In genomic region chr11:74731301-74732094, GRCh38 we compare ENCODE assay signal across 10 cellular contexts. TPM values are rescaled to one million over a fixed set of nuclear protein-coding genes. Genes with fewer than 3 reads are reported as not detected.
A peak's percentile ranks its signal among the peaks of the same experiment; 100 is the strongest.
DNase-seq lines count a peak whose midpoint lies in the region; TF ChIP-seq lines count a peak whose summit lies in the region.
"Had no signal": no experiment of that assay in that cellular context is flagged by ENCODE, and none has a peak within 500 bp of the region (broad histone marks: within the 10 kb centered on the region; RNA-seq: fewer than 3 reads in every experiment).

TSS of gene CHRDL2 (minus strand) at chr11:74731426. CDS start at chr11:74730888, 538 bp downstream.

- WGBS in spleen, 5 donors = 11 to 14% (median 12%) methylated on average over 50 to 69 of the region's 69 CpGs

- H4K20me1 ChIP-seq in neural cell (ENCODE audit: insufficient read depth) = no peaks in the 10 kb centered on the region

- TF ChIP-seq EP300 in neural cell (conservative IDR thresholded peaks at IDR 0.05; ENCODE audit: poor library complexity, severe bottlenecking) = no peak

- no peaks in the 10 kb centered on the region for H3K9me2 ChIP-seq in neural cell (ENCODE audit: insufficient read depth, low read length)

- no peaks in the 10 kb centered on the region for H3F3A ChIP-seq in neural cell (ENCODE audit: insufficient read depth, low read length, poor library complexity, severe bottlenecking)

- peak within 1 kb of the TSS; percentile 55 for H3K4me2 ChIP-seq in neural cell (ENCODE audit: low read length)

- peaks cover 2% of the 10 kb centered on the region for H3K4me1 ChIP-seq in NT2/D1 (ENCODE audit: insufficient read depth, insufficient read length)
- H3K4me1 ChIP-seq in spleen = peaks cover 0 to 18% (median 11%) of the 10 kb centered on the region in 6 donors

- H3K36me3 ChIP-seq in NT2/D1 (ENCODE audit: insufficient read depth, insufficient read length, low read length) (no peaks in the 10 kb centered on the region), neural cell (ENCODE audit: insufficient read depth, low read length) (no peaks in the 10 kb centered on the region), spleen (no peaks in the 10 kb centered on the region)

- H3K9ac ChIP-seq in NT2/D1 (ENCODE audit: insufficient read length, low read depth) (peak within 1 kb of the TSS; percentile 74), neural cell (ENCODE audit: low read length) (peak within 1 kb of the TSS; percentile 34)

- no peak within 1 kb of the TSS for H2AFZ ChIP-seq in neural cell (ENCODE audit: low read depth, low read length)

- H3K4me3 ChIP-seq in AG10803 (ENCODE audit: low read length) = peak within 1 kb of the TSS; percentile 34
- H3K4me3 ChIP-seq in NT2/D1 (ENCODE audit: insufficient read length, low read depth) = peak within 1 kb of the TSS; percentile 49
- peak within 1 kb of the TSS; percentile 76 for H3K4me3 ChIP-seq in neural cell (ENCODE audit: low read length)
- H3K4me3 ChIP-seq in spleen = peak within 1 kb of the TSS in 3 of 8 donors; percentile 19 to 57 (median 23)

- no peak for TF ChIP-seq CTCF in AG10803 (conservative IDR thresholded peaks at IDR 0.05; ENCODE audit: low read length)
- peak; percentile 15 for TF ChIP-seq CTCF in neural cell (IDR thresholded peaks at IDR 0.05; ENCODE audit: poor library complexity, severe bottlenecking)
- TF ChIP-seq CTCF in spleen (IDR thresholded peaks at IDR 0.05 in 8 of 11, conservative IDR thresholded peaks at IDR 0.05 in 3 of 11) = no peak

- DNase-seq in AG10803 (ENCODE audit: low read depth) (peak; percentile 40), NT2/D1 (ENCODE audit: low read depth, low spot score) (no peak), fibroblast of gingiva (ENCODE audit: low read depth) (peak; percentile 33), HPDE6-E6E7 (ENCODE audit: extremely low spot score) (no peak), erythroblast (lab: John Stamatoyannopoulos, UW) (no peak), GOT3 (lab: John Stamatoyannopoulos, UW) (no peak), spleen (no peak)

- H3K9me3 ChIP-seq in NT2/D1 (ENCODE audit: insufficient read depth, low read length) (no peaks in the 10 kb centered on the region), neural cell (ENCODE audit: low read length) (no peaks in the 10 kb centered on the region), spleen (no peaks in the 10 kb centered on the region)

- TF ChIP-seq POLR2A in erythroblast (IDR thresholded peaks at IDR 0.05; ENCODE audit: low read length) (no peak), spleen (IDR thresholded peaks at IDR 0.05) (no peak)

- H3K27me3 ChIP-seq in NT2/D1 (ENCODE audit: insufficient read depth, insufficient read length) (peaks cover 63% of the 10 kb centered on the region), neural cell (ENCODE audit: insufficient read depth, low read depth, low read length) (peaks cover 45% of the 10 kb centered on the region), spleen (replicated peaks in 1 of 7) (peaks cover 3 to 72% (median 31%) of the 10 kb centered on the region in 7 donors)

- H3K27ac ChIP-seq in neural cell (ENCODE audit: low read length) (no peak within 1 kb of the TSS), spleen (no peak within 1 kb of the TSS)
- H3K27ac ChIP-seq: epithelial cell of prostate had no signal

- intact Hi-C loops in spleen (cut with DNase I; ENCODE audit: low total_unique reads) = no loop called here

- no peak for TF ChIP-seq RAD21 in neural cell (conservative IDR thresholded peaks at IDR 0.05)

- H3K79me2 ChIP-seq in neural cell (replicated peaks; ENCODE audit: insufficient read depth, low read length) = no peaks in the 10 kb centered on the region

TF ChIP-seq in neural cell, 6 proteins besides CTCF, POLR2A, EP300 and RAD21:
- TF ChIP-seq EZH2 (IDR thresholded peaks at IDR 0.05; ENCODE audit: borderline replicate concordance, insufficient read depth, low read length, poor library complexity, severe bottlenecking) (no peak), SMC3 (conservative IDR thresholded peaks at IDR 0.05; ENCODE audit: poor library complexity) (no peak), TAF1 (IDR thresholded peaks at IDR 0.05; ENCODE audit: low read depth) (no peak)

RNA-seq across cellular contexts. Expression of gene CHRDL2, which starts in this region (rescaled TPM):
- polyA plus RNA-seq in neural cell (not detected in 2 replicates), spleen (under 1 TPM in 2 of 3 donors, not detected in 1; 0.24 to 0.91 TPM)
- polyA minus RNA-seq in neural cell = 0.93 TPM in 1 of 2 replicates, not detected in the other
- total RNA-seq in spleen = 1 to 10 TPM in 3 of 7 donors, not detected in 4; 1.5 to 2.2 (median 1.7) TPM
- total RNA-seq: T-helper 2 cell treated with Interferon-gamma antibody and Interleukin-4, amounts not matched to agents 100 ng/mL and 5 ng/mL, for 36 hours had no signal

Comparison
In these comparisons a context has a peak if more than half of its experiments do, and no peak if none do; other contexts are left out.
1. DNase-seq: peak in AG10803 (single experiment) and fibroblast of gingiva (single experiment); none in NT2/D1 (single experiment), HPDE6-E6E7 (single experiment), erythroblast (0 of 2), GOT3 (single experiment) and spleen (single experiment).